In the genomic region with DNA sequence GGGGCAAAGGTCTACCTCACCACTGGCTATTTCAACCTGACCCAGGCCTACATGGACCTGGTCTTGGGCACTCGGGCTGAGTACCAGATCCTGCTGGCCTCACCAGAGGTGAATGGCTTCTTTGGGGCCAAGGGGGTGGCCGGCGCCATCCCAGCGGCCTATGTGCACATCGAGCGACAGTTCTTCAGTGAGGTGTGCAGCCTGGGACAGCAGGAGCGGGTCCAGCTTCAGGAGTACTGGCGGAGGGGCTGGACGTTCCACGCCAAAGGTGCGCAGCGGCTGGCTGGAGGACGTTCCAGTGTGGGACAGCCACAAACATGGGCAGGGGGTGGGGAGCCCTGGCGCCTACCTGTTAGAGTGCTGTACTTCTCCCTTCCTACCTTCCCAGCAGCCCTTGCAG, we compare ENCODE assay signal across 24 cellular contexts.
"Had no signal": no experiment of that assay in that cellular context is flagged by ENCODE, and none has a peak within 500 bp of the region (broad histone marks: within the 10 kb centered on the region; RNA-seq: fewer than 3 reads in every experiment).

No MANE protein-coding gene starts in this region.

- H3K4me1 Mint-ChIP-seq: neural crest cell had no signal

- H3K9me3 Mint-ChIP-seq: endodermal cell; mesothelial cell of epicardium; natural killer cell; neural crest cell; stimulated activated naive B cell treated with anti-CD40 and anti-IgM and Interleukin-4, amounts not matched to agents 10 μg/mL and 1 μg/mL and 100 μg/mL, for 72 hours; type B pancreatic cell had no signal

- FAIRE-seq: endothelial cell of umbilical vein, islet of Langerhans had no signal

- H3K27me3 Mint-ChIP-seq: stimulated activated naive B cell treated with anti-CD40 and anti-IgM and Interleukin-4, amounts not matched to agents 10 μg/mL and 1 μg/mL and 100 μg/mL, for 72 hours; type B pancreatic cell had no signal

- H3K36me3 Mint-ChIP-seq: natural killer cell had no signal

- ATAC-seq: foreskin keratinocyte; natural killer cell; psoas muscle; sciatic nerve; stimulated activated naive B cell treated with anti-CD40 and anti-IgM and Interleukin-4, amounts not matched to agents 10 μg/mL and 1 μg/mL and 100 μg/mL, for 72 hours had no signal

- DNase-seq: effector CD4-positive, alpha-beta T cell; endodermal cell; erythroblast; foreskin keratinocyte; head of caudate nucleus; kidney glomerular epithelial cell; mammary epithelial cell; natural killer cell; occipital lobe; psoas muscle; retina; spleen; stimulated activated CD4-positive, alpha-beta T cell treated with anti-CD3 and anti-CD28 coated beads, Interleukin-15, amount 100 ng/mL, for 24 hours; stimulated activated CD4-positive, alpha-beta T cell treated with anti-CD3 and anti-CD28 coated beads, Interleukin-1b, Interleukin-23, amount 100 ng/mL, for 48 hours; stimulated activated CD4-positive, alpha-beta T cell treated with anti-CD3 and anti-CD28 coated beads, Interleukin-4, amount 100 ng/mL, for 24 hours; stimulated activated naive B cell treated with anti-CD40 and anti-IgM and Interleukin-4, amounts not matched to agents 10 μg/mL and 1 μg/mL and 100 μg/mL, for 72 hours; stomach; uterus had no signal

- H3K4me3 Mint-ChIP-seq: endodermal cell; mesothelial cell of epicardium; natural killer cell; neural crest cell; stimulated activated naive B cell treated with anti-CD40 and anti-IgM and Interleukin-4, amounts not matched to agents 10 μg/mL and 1 μg/mL and 100 μg/mL, for 72 hours; type B pancreatic cell had no signal

- H3K27ac Mint-ChIP-seq: endodermal cell, mesothelial cell of epicardium, natural killer cell, type B pancreatic cell had no signal
